Comparison of ENCODE assay signal across 9 cellular contexts in genomic region chr20:62805365-62805710, GRCh38. TPM values are rescaled to one million over a fixed set of nuclear protein-coding genes. Genes with fewer than 3 reads are reported as not detected.
DNase-seq lines count a peak whose midpoint lies in the region; ATAC-seq, FAIRE-seq and TF ChIP-seq lines count a peak whose summit lies in the region.
"Had no signal": no experiment of that assay in that cellular context is flagged by ENCODE, and none has a peak within 500 bp of the region (broad histone marks: within the 10 kb centered on the region; RNA-seq: fewer than 3 reads in every experiment).

No MANE protein-coding gene starts in this region.

- no peaks in the 10 kb centered on the region for H4K20me1 ChIP-seq in GM12878 (ENCODE audit: control insufficient read depth, insufficient read depth)

- H3K4me1 ChIP-seq in HUES48 (ENCODE audit: control insufficient read depth, insufficient read depth, low read length) (peaks cover 6% of the 10 kb centered on the region; the same call in 1 of the 2 replicates), GM12878 (ENCODE audit: control insufficient read depth, insufficient read depth, low read length) (peaks cover 18% of the 10 kb centered on the region), liver (ENCODE audit: control insufficient read depth in 4 of 4, insufficient read depth in 4 of 4, low read length in 3 of 4) (peaks cover 17 to 46% (median 30%) of the 10 kb centered on the region in 4 donors), tibial artery (peaks cover 0 to 54% (median 26%) of the 10 kb centered on the region in 4 donors)

- 0 out of 2 replicates have a peak, but pooled peaks cover 3% of the 10 kb centered on the region for H3K27me3 ChIP-seq in HUES48 (ENCODE audit: control insufficient read depth, insufficient read depth, low read length)
- no peaks in the 10 kb centered on the region for H3K27me3 ChIP-seq in GM12878 (replicated peaks in 1 of 2; ENCODE audit: control insufficient read depth in 2 of 2, insufficient read depth in 2 of 2, low read length in 1 of 2)
- no peaks in the 10 kb centered on the region for H3K27me3 ChIP-seq in liver (ENCODE audit: control insufficient read depth in 4 of 4, insufficient read depth in 4 of 4, low read length in 3 of 4)
- no peaks in the 10 kb centered on the region for H3K27me3 ChIP-seq in tibial artery

- CTCF ChIA-PET in GM12878 (lab: Yijun Ruan, JAX), result interaction anchor here (1.7 to 4.4 kb wide), 2 partner anchors 10 to 14 kb away, joined by 3 to 43 read pairs; partner anchors contain the start of gene MRGBP

- peaks cover 32% of the 10 kb centered on the region for H3K36me3 ChIP-seq in HUES48 (ENCODE audit: control insufficient read depth, insufficient read depth, low read length)
- peaks cover 16 to 17% of the 10 kb centered on the region in 2 experiments; a peak in 3 of 4 replicates for H3K36me3 ChIP-seq in GM12878 (ENCODE audit: control insufficient read depth in 2 of 2, insufficient read depth in 2 of 2, low read length in 1 of 2)
- H3K36me3 ChIP-seq in liver (ENCODE audit: control insufficient read depth in 4 of 4, insufficient read depth in 3 of 4, low read depth in 1 of 4, low read length in 3 of 4), result peaks cover 14 to 31% (median 22%) of the 10 kb centered on the region in 4 donors
- H3K36me3 ChIP-seq in tibial artery, result peaks cover 27 to 49% (median 47%) of the 10 kb centered on the region in 3 donors

- RAD21 ChIA-PET in GM12878 (lab: Charles Lee; ENCODE audit: unreplicated experiment), result interaction anchor here (1.0 to 1.5 kb wide), 2 partner anchors 11 kb away, joined by 4 to 9 read pairs; no protein-coding TSS in a partner anchor

- ATAC-seq in GM12878 (peak; percentile 54), HG03139 (IDR thresholded peaks at IDR 0.05; ENCODE audit: unreplicated experiment) (no peak)

- no peak overlapping the region for H3K27ac ChIP-seq in HUES48 (ENCODE audit: low read depth, low read length)
- peak overlapping the region; percentile 66 for H3K27ac ChIP-seq in GM12878 (ENCODE audit: control insufficient read depth, insufficient read depth)
- H3K27ac ChIP-seq in liver (ENCODE audit: low read depth in 1 of 2, low read length in 2 of 2), result peak overlapping the region; percentile 96
- H3K27ac ChIP-seq in tibial artery, result peak overlapping the region; percentile 77 to 85

- SMC1A ChIA-PET in GM12878 (lab: Charles Lee; ENCODE audit: uncharacterized antibody, unreplicated experiment), result no interaction called here

- 0% methylated on average over 18 of the region's 32 CpGs for WGBS in GM12878 (ENCODE audit: insufficient coverage, insufficient replicate concordance, low lambda C conversion rate, missing lambda C conversion rate)
- under 1% methylated on average over 32 of the region's 32 CpGs for WGBS in liver

- in situ Hi-C loops in GM12878 (cut with MboI), result no loop called here

- H3K4me2 ChIP-seq in GM12878 (ENCODE audit: control insufficient read depth, insufficient read depth), result peak overlapping the region; percentile 92

- no peak for TF ChIP-seq POLR2A in GM12878 (IDR thresholded peaks at IDR 0.05; ENCODE audit: low read depth, low read length)

- peak; percentile 37 for DNase-seq in EH (ENCODE audit: low read depth)
- DNase-seq in GM12878 (ENCODE audit: low read depth, low spot score), result no peak
- DNase-seq in tibial artery, result no peak
- DNase-seq in GM19239 (ENCODE audit: insufficient read length, low spot score), result no peak
- DNase-seq in activated CD8-positive, alpha-beta memory T cell treated with anti-CD3 and anti-CD28 coated beads, Interleukin-2, amount 50 U/mL, for 48 hours, result no peak

- TF ChIP-seq EP300 in GM12878 (IDR thresholded peaks at IDR 0.05; ENCODE audit: borderline replicate concordance in 1 of 2, control insufficient read depth in 1 of 2, low read depth in 2 of 2, low read length in 2 of 2), result no peak

- TF ChIP-seq CTCF in GM12878 (IDR thresholded peaks at IDR 0.05 in 2 of 3, conservative IDR thresholded peaks at IDR 0.05 in 1 of 3; ENCODE audit: control insufficient read depth in 2 of 3, extremely low read depth in 1 of 3, insufficient read depth in 1 of 3, low read depth in 3 of 3, low read length in 3 of 3) (no peak), liver (IDR thresholded peaks at IDR 0.05; ENCODE audit: low read depth, low read length, missing input control) (no peak), tibial artery (IDR thresholded peaks at IDR 0.05) (no peak)

- intact Hi-C loops in GM12878 (cut with micrococcal nuclease; ENCODE audit: unreplicated experiment), result loop anchor here (5.0 kb wide), 2 partner anchors 153 to 303 kb away; no protein-coding TSS in a partner anchor
- intact Hi-C loops in tibial artery (cut with DNase I; ENCODE audit: low total_unique reads), result loop anchor here (5.0 to 10.0 kb wide), 2 partner anchors 59 to 138 kb away; partner anchors contain the start of gene TCFL5

- no TSS peak for BruUV-seq in GM12878 (replicated peaks; lab: Mats Ljungman, UMichigan)

- POLR2A ChIA-PET in GM12878 (lab: Charles Lee), result interaction anchor here (1.1 to 2.0 kb wide), 2 partner anchors 9 to 11 kb away, joined by 6 to 11 read pairs; partner anchors contain the start of gene MRGBP

- H3K4me3 ChIP-seq in HUES48 (ENCODE audit: low read depth, low read length), result peak overlapping the region; percentile 87
- H3K4me3 ChIP-seq in GM12878, result peak overlapping the region; percentile 96
- H3K4me3 ChIP-seq in liver (ENCODE audit: low read depth in 1 of 3, low read length in 3 of 3), result peak overlapping the region; percentile 62 to 94 (median 94)
- H3K4me3 ChIP-seq in tibial artery, result peak overlapping the region; percentile 84 to 92

- H3K9me3 ChIP-seq in HUES48 (ENCODE audit: control insufficient read depth, insufficient read depth, low read length), result no peaks in the 10 kb centered on the region
- no peaks in the 10 kb centered on the region for H3K9me3 ChIP-seq in GM12878 (replicated peaks; ENCODE audit: control insufficient read depth, insufficient read depth, low read length)
- H3K9me3 ChIP-seq in liver (ENCODE audit: control insufficient read depth in 4 of 4, low read length in 3 of 4), result no peaks in the 10 kb centered on the region
- no peaks in the 10 kb centered on the region for H3K9me3 ChIP-seq in tibial artery

- peaks cover 25% of the 10 kb centered on the region for H3K79me2 ChIP-seq in GM12878 (ENCODE audit: control insufficient read depth, insufficient read depth, low read length)

- H3K9ac ChIP-seq in HUES48 (ENCODE audit: low read depth, low read length), result no peak overlapping the region
- peak overlapping the region; percentile 86 for H3K9ac ChIP-seq in GM12878 (ENCODE audit: control insufficient read depth, insufficient read depth, low read length)
- H3K9ac ChIP-seq in liver (ENCODE audit: low read depth in 1 of 2, low read length in 2 of 2), result peak overlapping the region; percentile 71 to 83

- H2AFZ ChIP-seq in GM12878 (ENCODE audit: control insufficient read depth, low read depth, low read length), result no peak overlapping the region

- TF ChIP-seq RAD21 in GM12878 (IDR thresholded peaks at IDR 0.05; ENCODE audit: insufficient read depth, low read depth, low read length) (no peak), liver (IDR thresholded peaks at IDR 0.05) (no peak)

- FAIRE-seq in GM12878 (lab: Jason Lieb, UNC) (no peak), GM19239 (lab: Jason Lieb, UNC) (no peak)
- FAIRE-seq: TTC549 had no signal

RNA-seq across cellular contexts. Expression of gene OGFR, which starts 0.7 kb away (rescaled TPM):
- 31.0 and 35.8 TPM in 2 replicates for total RNA-seq in GM12878 (2013; cell fraction: nucleolus; rRNA removed)
- 50.5 and 62.1 TPM in 2 replicates for total RNA-seq in GM12878 (2014; rRNA removed)
- 13.9 and 18.1 TPM in 2 replicates for total RNA-seq in GM12878 (2014; rRNA removed; fragmentation: Illumina TruSeq; extraction: Trizol)
- 52.6 and 59.8 TPM in 2 replicates for total RNA-seq in GM12878 (2021)
- 16.4 TPM for polyA plus RNA-seq in GM12878 (2011; ENCODE audit: low read depth)
- polyA plus RNA-seq in GM12878 (2011; rRNA removed), result 29.0 and 38.7 TPM in 2 replicates
- polyA plus RNA-seq in GM12878 (2011; cell fraction: cytosol; rRNA removed), result 39.9 and 64.5 TPM in 2 replicates
- polyA plus RNA-seq in GM12878 (2011; cell fraction: nucleus; rRNA removed), result 69.3 and 120 TPM in 2 replicates
- polyA plus RNA-seq in GM12878 (2012), result 26.9 and 34.5 TPM in 2 replicates
- polyA plus RNA-seq in GM12878 (2014; fragmentation: Illumina TruSeq; extraction: Trizol), result 11.0 and 19.0 TPM in 2 replicates
- polyA plus RNA-seq in GM12878 (2014; fragmentation: Nextera tagmentation; extraction: Ambion mirVana), result 1 to 10 TPM in 1 of 2 experiments, under 1 TPM in 1; 0.72 to 1.4 TPM
- 48.1 and 59.3 TPM in 2 replicates for polyA plus RNA-seq in GM12878 (2014; rRNA removed)
- polyA plus RNA-seq in GM12878 (2016; fragmentation: Nextera tagmentation; extraction: Ambion mirVana), result 10 to 100 TPM; 16.1 to 35.7 TPM
- polyA minus RNA-seq in GM12878 (2011; rRNA and poly(A)+ RNA removed), result 29.5 and 29.8 TPM in 2 replicates
- 17.4 and 20.6 TPM in 2 replicates for polyA minus RNA-seq in GM12878 (2011; cell fraction: cytosol; rRNA and poly(A)+ RNA removed)
- 11.0 and 16.4 TPM in 2 replicates for polyA minus RNA-seq in GM12878 (2011; cell fraction: nucleus; rRNA and poly(A)+ RNA removed)
- total RNA-seq in liver, result 10 to 100 TPM; 22.8 to 59.4 TPM
- 10 to 100 TPM in 1 of 2 donors, 1 to 10 TPM in 1; 5.9 to 35.9 TPM for polyA plus RNA-seq in liver

RNA-seq across cellular contexts. Expression of gene MRGBP, which starts 9.1 kb away (rescaled TPM):
- 6.9 and 10.2 TPM in 2 replicates for total RNA-seq in GM12878 (2013; cell fraction: nucleolus; rRNA removed)
- total RNA-seq in GM12878 (2014; rRNA removed) (16.0 and 16.3 TPM in 2 replicates), GM12878 (2014; rRNA removed; fragmentation: Illumina TruSeq; extraction: Trizol) (10.4 and 12.2 TPM in 2 replicates), GM12878 (2021) (15.1 and 15.2 TPM in 2 replicates), liver (1 to 10 TPM; 4.5 to 6.6 TPM)
- polyA plus RNA-seq in GM12878 (2011; ENCODE audit: low read depth), result 4.6 TPM
- polyA plus RNA-seq in GM12878 (2011; rRNA removed) (10.7 and 12.1 TPM in 2 replicates), GM12878 (2014; fragmentation: Illumina TruSeq; extraction: Trizol) (4.8 and 8.3 TPM in 2 replicates), GM12878 (2014; fragmentation: Nextera tagmentation; extraction: Ambion mirVana) (1 to 10 TPM; 1.8 to 3.7 TPM), GM12878 (2014; rRNA removed) (14.8 and 14.9 TPM in 2 replicates), GM12878 (2016; fragmentation: Nextera tagmentation; extraction: Ambion mirVana) (10 to 100 TPM; 17.0 to 17.6 TPM), liver (1 to 10 TPM; 5.2 to 6.8 TPM)
- polyA plus RNA-seq in GM12878 (2011; cell fraction: cytosol; rRNA removed), result 12.0 and 14.4 TPM in 2 replicates
- polyA plus RNA-seq in GM12878 (2011; cell fraction: nucleus; rRNA removed), result 14.7 and 15.7 TPM in 2 replicates
- polyA plus RNA-seq in GM12878 (2012), result 12.0 and 12.8 TPM in 2 replicates
- polyA minus RNA-seq in GM12878 (2011; rRNA and poly(A)+ RNA removed), result 7.1 and 10.9 TPM in 2 replicates
- polyA minus RNA-seq in GM12878 (2011; cell fraction: cytosol; rRNA and poly(A)+ RNA removed), result 4.4 TPM in 2 replicates
- 6.0 and 6.6 TPM in 2 replicates for polyA minus RNA-seq in GM12878 (2011; cell fraction: nucleus; rRNA and poly(A)+ RNA removed)

RNA-seq across cellular contexts. Expression of gene COL9A3, which starts 11.5 kb away (rescaled TPM):
- total RNA-seq in GM12878 (2013; cell fraction: nucleolus; rRNA removed), result 4.6 and 4.9 TPM in 2 replicates
- 1.1 and 2.0 TPM in 2 replicates for total RNA-seq in GM12878 (2014; rRNA removed)
- 0.51 and 0.63 TPM in 2 replicates for total RNA-seq in GM12878 (2014; rRNA removed; fragmentation: Illumina TruSeq; extraction: Trizol)
- 0.96 and 1.0 TPM in 2 replicates for total RNA-seq in GM12878 (2021)
- polyA plus RNA-seq in GM12878 (2011; ENCODE audit: low read depth), result not detected
- 1.7 and 2.1 TPM in 2 replicates for polyA plus RNA-seq in GM12878 (2011; rRNA removed)
- polyA plus RNA-seq in GM12878 (2011; cell fraction: cytosol; rRNA removed), result 1.7 and 2.2 TPM in 2 replicates
- polyA plus RNA-seq in GM12878 (2011; cell fraction: nucleus; rRNA removed), result 7.7 and 11.8 TPM in 2 replicates
- 1.5 and 2.4 TPM in 2 replicates for polyA plus RNA-seq in GM12878 (2012)
- polyA plus RNA-seq in GM12878 (2014; fragmentation: Illumina TruSeq; extraction: Trizol), result 0.21 TPM in 1 of 2 replicates, not detected in the other
- under 1 TPM in 1 of 2 experiments, not detected in 1; 0.09 TPM for polyA plus RNA-seq in GM12878 (2014; fragmentation: Nextera tagmentation; extraction: Ambion mirVana)
- polyA plus RNA-seq in GM12878 (2014; rRNA removed), result 1.2 and 1.4 TPM in 2 replicates
- polyA plus RNA-seq in GM12878 (2016; fragmentation: Nextera tagmentation; extraction: Ambion mirVana), result under 1 TPM; 0.13 to 0.29 TPM
- polyA minus RNA-seq in GM12878 (2011; rRNA and poly(A)+ RNA removed), result 0.82 TPM in 1 of 2 replicates, not detected in the other
- 0.53 and 0.62 TPM in 2 replicates for polyA minus RNA-seq in GM12878 (2011; cell fraction: cytosol; rRNA and poly(A)+ RNA removed)
- 1.3 TPM in 1 of 2 replicates, not detected in the other for polyA minus RNA-seq in GM12878 (2011; cell fraction: nucleus; rRNA and poly(A)+ RNA removed)
- under 1 TPM; 0.92 to 0.98 TPM for total RNA-seq in liver
- 1 to 10 TPM; 1.2 to 2.0 TPM for polyA plus RNA-seq in liver

RNA-seq across cellular contexts. Expression of gene TCFL5, which starts 56.3 kb away (rescaled TPM):
- total RNA-seq in GM12878 (2013; cell fraction: nucleolus; rRNA removed), result 2.7 and 2.8 TPM in 2 replicates
- total RNA-seq in GM12878 (2014; rRNA removed) (7.8 and 8.1 TPM in 2 replicates), GM12878 (2014; rRNA removed; fragmentation: Illumina TruSeq; extraction: Trizol) (5.9 and 6.6 TPM in 2 replicates), GM12878 (2021) (7.3 and 8.1 TPM in 2 replicates), liver (1 to 10 TPM; 2.0 to 3.8 TPM)
- polyA plus RNA-seq in GM12878 (2011; ENCODE audit: low read depth), result 2.6 TPM
- polyA plus RNA-seq in GM12878 (2011; rRNA removed) (2.5 and 3.3 TPM in 2 replicates), GM12878 (2014; fragmentation: Illumina TruSeq; extraction: Trizol) (5.0 and 6.3 TPM in 2 replicates), GM12878 (2014; fragmentation: Nextera tagmentation; extraction: Ambion mirVana) (1 to 10 TPM; 1.4 to 1.6 TPM), GM12878 (2014; rRNA removed) (5.1 and 5.7 TPM in 2 replicates), GM12878 (2016; fragmentation: Nextera tagmentation; extraction: Ambion mirVana) (under 1 TPM; 0.48 to 0.58 TPM), liver (1 to 10 TPM in 1 of 2 donors, under 1 TPM in 1; 0.79 to 2.4 TPM)
- 1.5 and 1.7 TPM in 2 replicates for polyA plus RNA-seq in GM12878 (2011; cell fraction: cytosol; rRNA removed)
- polyA plus RNA-seq in GM12878 (2011; cell fraction: nucleus; rRNA removed), result 1.6 and 2.0 TPM in 2 replicates
- 3.2 and 4.8 TPM in 2 replicates for polyA plus RNA-seq in GM12878 (2012)
- 1.0 and 1.5 TPM in 2 replicates for polyA minus RNA-seq in GM12878 (2011; rRNA and poly(A)+ RNA removed)
- 1.5 and 1.7 TPM in 2 replicates for polyA minus RNA-seq in GM12878 (2011; cell fraction: cytosol; rRNA and poly(A)+ RNA removed)
- 0.57 and 0.60 TPM in 2 replicates for polyA minus RNA-seq in GM12878 (2011; cell fraction: nucleus; rRNA and poly(A)+ RNA removed)
